Comparison of ENCODE assay signal across 9 cellular contexts in the genomic region with DNA sequence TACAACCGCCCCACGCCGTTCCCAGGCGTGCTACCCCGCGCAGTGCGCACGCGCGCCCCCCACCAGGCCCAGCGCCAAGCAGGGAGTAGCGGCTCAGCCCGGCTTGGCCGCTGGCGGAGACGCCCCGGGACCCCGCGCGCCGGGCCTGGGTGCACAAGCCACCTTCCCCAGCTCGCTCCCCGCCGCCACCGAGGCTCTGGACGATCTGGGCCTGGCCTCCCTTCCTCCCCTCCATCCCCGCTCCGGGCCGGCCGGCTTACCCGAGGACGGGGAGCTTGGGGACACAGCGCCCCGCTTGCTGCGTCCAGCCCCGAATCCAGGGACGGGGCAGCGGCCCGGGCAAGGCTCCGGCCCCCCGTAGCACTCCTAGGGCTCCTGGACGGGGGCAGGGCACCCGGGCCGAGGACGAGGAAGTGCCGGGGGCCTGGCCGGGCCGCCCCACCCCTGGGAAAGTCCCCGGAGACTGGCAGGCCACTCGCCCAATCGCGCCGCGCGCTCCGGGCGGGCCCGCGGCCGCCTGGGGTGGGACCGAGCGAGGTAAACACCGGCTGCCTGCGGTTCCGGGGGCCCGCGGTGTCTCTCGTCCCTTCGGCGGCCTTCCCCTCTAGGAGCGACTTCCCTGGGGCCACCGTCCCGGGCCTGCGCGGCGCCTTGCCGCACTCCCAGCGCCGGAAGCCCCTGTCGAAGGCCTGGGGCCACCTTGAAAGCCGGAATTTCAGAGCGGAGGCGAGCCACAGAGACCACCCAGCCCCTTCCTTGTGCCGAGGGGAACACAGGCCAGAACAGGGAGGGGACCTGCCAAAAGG. TPM values are rescaled to one million over a fixed set of nuclear protein-coding genes. Genes with fewer than 3 reads are reported as not detected.
DNase-seq lines count a peak whose midpoint lies in the region; ATAC-seq, FAIRE-seq and TF ChIP-seq lines count a peak whose summit lies in the region.
"Had no signal": no experiment of that assay in that cellular context is flagged by ENCODE, and none has a peak within 500 bp of the region (broad histone marks: within the 10 kb centered on the region; RNA-seq: fewer than 3 reads in every experiment).

A gene with protein sequence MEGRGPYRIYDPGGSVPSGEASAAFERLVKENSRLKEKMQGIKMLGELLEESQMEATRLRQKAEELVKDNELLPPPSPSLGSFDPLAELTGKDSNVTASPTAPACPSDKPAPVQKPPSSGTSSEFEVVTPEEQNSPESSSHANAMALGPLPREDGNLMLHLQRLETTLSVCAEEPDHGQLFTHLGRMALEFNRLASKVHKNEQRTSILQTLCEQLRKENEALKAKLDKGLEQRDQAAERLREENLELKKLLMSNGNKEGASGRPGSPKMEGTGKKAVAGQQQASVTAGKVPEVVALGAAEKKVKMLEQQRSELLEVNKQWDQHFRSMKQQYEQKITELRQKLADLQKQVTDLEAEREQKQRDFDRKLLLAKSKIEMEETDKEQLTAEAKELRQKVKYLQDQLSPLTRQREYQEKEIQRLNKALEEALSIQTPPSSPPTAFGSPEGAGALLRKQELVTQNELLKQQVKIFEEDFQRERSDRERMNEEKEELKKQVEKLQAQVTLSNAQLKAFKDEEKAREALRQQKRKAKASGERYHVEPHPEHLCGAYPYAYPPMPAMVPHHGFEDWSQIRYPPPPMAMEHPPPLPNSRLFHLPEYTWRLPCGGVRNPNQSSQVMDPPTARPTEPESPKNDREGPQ (minus strand): TSS at position 415 of the 806 bp plus-strand sequence. CDS start 15,939 bp downstream, outside the sequence.

- H3K4me2 ChIP-seq in keratinocyte (ENCODE audit: control insufficient read depth, extremely low read depth, insufficient read depth, low read depth, low read length) = peak within 1 kb of the TSS; percentile 97

- H3K36me3 Mint-ChIP-seq in central memory CD8-positive, alpha-beta T cell (ENCODE audit: insufficient read depth) = peaks cover 47% of the 10 kb centered on the region

- H3K4me1 Mint-ChIP-seq in central memory CD8-positive, alpha-beta T cell = peaks cover 79% of the 10 kb centered on the region

- ATAC-seq in GM18873 (IDR thresholded peaks at IDR 0.05; ENCODE audit: low FRiP score, unreplicated experiment) = peak; percentile 52
- peak; percentile 65 for ATAC-seq in HG03108 (IDR thresholded peaks at IDR 0.05; ENCODE audit: unreplicated experiment)
- ATAC-seq in activated CD4-positive, CD25-positive, alpha-beta regulatory T cell treated with anti-CD3 and anti-CD28 coated beads, Interleukin-2, amount 50 U/mL, for 24 hours = peak; percentile 69 to 76
- ATAC-seq in central memory CD8-positive, alpha-beta T cell (replicated peaks; ENCODE audit: extremely low read depth, poor library complexity, severe bottlenecking) = peak; percentile 87

- H2AFZ ChIP-seq in keratinocyte (ENCODE audit: control insufficient read depth, low read length) = no peak within 1 kb of the TSS

- dilution Hi-C loops in keratinocyte (cut with MboI; ENCODE audit: extremely low pct_ligation_motif_present, low sequenced_read_pairs) = no loop called here

- no peaks in the 10 kb centered on the region for H3K9me3 Mint-ChIP-seq in central memory CD8-positive, alpha-beta T cell

- DNase-seq in AG09309 (ENCODE audit: low read depth) (peak; percentile 64), NCI-H345 (lab: John Stamatoyannopoulos, UW) (peak; percentile 88), keratinocyte (ENCODE audit: low read depth, low spot score) (no peak)
- DNase-seq in central memory CD8-positive, alpha-beta T cell (ENCODE audit: low spot score in 2 of 2) = peak; percentile 92 to 95
- DNase-seq in stimulated activated CD4-positive, alpha-beta T cell treated with anti-CD3 and anti-CD28 coated beads, Interleukin-15, amount 100 ng/mL, for 1 hour (ENCODE audit: low read depth in 1 of 2, low spot score in 1 of 2) = peak; percentile 88 to 96

- no peaks in the 10 kb centered on the region for H4K20me1 ChIP-seq in keratinocyte (ENCODE audit: control insufficient read depth, extremely low read depth, insufficient read depth, low read length)

- peaks cover 2% of the 10 kb centered on the region for H3K9me1 ChIP-seq in keratinocyte (ENCODE audit: control insufficient read depth, extremely low read depth, insufficient read depth, low read length)

- H3K27ac ChIP-seq in keratinocyte (ENCODE audit: control insufficient read depth, insufficient read depth, low read length) = peak within 1 kb of the TSS; percentile 99

- peak within 1 kb of the TSS; percentile 86 for H3K27ac Mint-ChIP-seq in central memory CD8-positive, alpha-beta T cell (ENCODE audit: low read depth)

- no peak for TF ChIP-seq CTCF in AG09309 (IDR thresholded peaks at IDR 0.05; ENCODE audit: control insufficient read depth, insufficient read depth, low read depth, low read length, missing control alignments)
- peak in 1 of 3 experiments; percentile 6 for TF ChIP-seq CTCF in keratinocyte (optimal IDR thresholded peaks at IDR 0.05 in 1 of 3, IDR thresholded peaks at IDR 0.05 in 1 of 3, conservative IDR thresholded peaks at IDR 0.05 in 1 of 3; ENCODE audit: extremely low read depth in 1 of 3, insufficient read depth in 2 of 3, low read length in 3 of 3)

- peak within 1 kb of the TSS; percentile 74 for H3K4me3 Mint-ChIP-seq in central memory CD8-positive, alpha-beta T cell

- no peaks in the 10 kb centered on the region for H3K27me3 Mint-ChIP-seq in central memory CD8-positive, alpha-beta T cell

- H3K4me3 ChIP-seq in AG09309 (ENCODE audit: control insufficient read depth, low read depth, low read length) = peak within 1 kb of the TSS; percentile 61
- peak within 1 kb of the TSS; percentile 80 to 91 (median 85) for H3K4me3 ChIP-seq in keratinocyte (ENCODE audit: control insufficient read depth in 2 of 3, extremely low read depth in 1 of 3, insufficient read depth in 2 of 3, low read depth in 1 of 3, low read length in 3 of 3)

- no peaks in the 10 kb centered on the region for H3K27me3 ChIP-seq in keratinocyte (ENCODE audit: control insufficient read depth, extremely low read depth, insufficient read depth, low read length)

- FAIRE-seq in keratinocyte (lab: Jason Lieb, UNC) = no peak
- FAIRE-seq: TTC549 had no signal

- peak within 1 kb of the TSS; percentile 100 for H3K9ac ChIP-seq in keratinocyte (ENCODE audit: control insufficient read depth, extremely low read depth, insufficient read depth, low read length)

- H3K79me2 ChIP-seq in keratinocyte (ENCODE audit: control insufficient read depth, insufficient read depth, low read length) = peaks cover 59% of the 10 kb centered on the region

- no peaks in the 10 kb centered on the region for H3K9me3 ChIP-seq in keratinocyte (ENCODE audit: control insufficient read depth, low read depth, low read length)

- H3K4me1 ChIP-seq in keratinocyte (ENCODE audit: control insufficient read depth, extremely low read depth, insufficient read depth, low read length) = peaks cover 74% of the 10 kb centered on the region

- peaks cover 11 to 15% of the 10 kb centered on the region in 2 experiments for H3K36me3 ChIP-seq in keratinocyte (ENCODE audit: control insufficient read depth in 2 of 2, extremely low read depth in 1 of 2, insufficient read depth in 2 of 2, low read length in 2 of 2)

RNA-seq across cellular contexts. Expression of the gene that starts here (rescaled TPM):
- polyA plus RNA-seq in keratinocyte = 43.4 to 98.3 TPM (median 47.9 TPM) in 3 replicates
- 188 TPM for polyA plus RNA-seq in keratinocyte (2011; ENCODE audit: low read depth)
- polyA plus RNA-seq in keratinocyte (2011; cell fraction: cytosol; rRNA removed) = 71.4 and 109 TPM in 2 replicates
- 67.6 and 70.0 TPM in 2 replicates for polyA plus RNA-seq in keratinocyte (2011; cell fraction: nucleus; rRNA removed)
- polyA plus RNA-seq in keratinocyte (2012; ENCODE audit: low replicate concordance) = 63.7 and 120 TPM in 2 replicates
- 82.8 to 116 TPM (median 88.8 TPM) in 3 replicates for polyA minus RNA-seq in keratinocyte
- polyA minus RNA-seq in keratinocyte (2011; cell fraction: cytosol; rRNA and poly(A)+ RNA removed) = 146 TPM
- 54.0 and 61.1 TPM in 2 replicates for polyA minus RNA-seq in keratinocyte (2011; cell fraction: nucleus; rRNA and poly(A)+ RNA removed)
